ENCODE assay signal across 10 cellular contexts in genomic region chr20:43736588-43737091, GRCh38. TPM values are rescaled to one million over a fixed set of nuclear protein-coding genes. Genes with fewer than 3 reads are reported as not detected.
DNase-seq lines count a peak whose midpoint lies in the region; ATAC-seq and TF ChIP-seq lines count a peak whose summit lies in the region.
"Had no signal": no experiment of that assay in that cellular context is flagged by ENCODE, and none has a peak within 500 bp of the region (broad histone marks: within the 10 kb centered on the region; RNA-seq: fewer than 3 reads in every experiment).

No MANE protein-coding gene starts in this region.

- H3K27ac Mint-ChIP-seq in activated naive CD4-positive, alpha-beta T cell treated with anti-CD3 and anti-CD28 coated beads, Interleukin-2, amount 50 U/mL, for 72 hours = peak overlapping the region; percentile 74 to 85

- H3K36me3 ChIP-seq in BLaER1 = no peaks in the 10 kb centered on the region
- H3K36me3 ChIP-seq in osteoblast (ENCODE audit: insufficient read depth, low read length) = no peaks in the 10 kb centered on the region

- H3K4me3 ChIP-seq in BLaER1 (no peak overlapping the region), osteoblast (ENCODE audit: insufficient read depth, low read length) (no peak overlapping the region)

- H3K27me3 ChIP-seq in BLaER1 (no peaks in the 10 kb centered on the region), osteoblast (ENCODE audit: insufficient read depth, low read length) (peaks cover 3% of the 10 kb centered on the region)

- H3K4me1 ChIP-seq in BLaER1 (peaks cover 44% of the 10 kb centered on the region), osteoblast (ENCODE audit: insufficient read depth, low read length) (peaks cover under 1% of the 10 kb centered on the region)

- no peaks in the 10 kb centered on the region for H3K79me2 ChIP-seq in osteoblast (ENCODE audit: insufficient read depth, low read length)

- H3K27ac ChIP-seq in BLaER1 = no peak overlapping the region
- H3K27ac ChIP-seq in osteoblast (ENCODE audit: low read depth, low read length) = no peak overlapping the region

- H4K20me1 ChIP-seq in BLaER1 (no peaks in the 10 kb centered on the region), osteoblast (ENCODE audit: insufficient read depth, low read length) (no peaks in the 10 kb centered on the region)

- peaks cover 0 to 12% of the 10 kb centered on the region in 2 donors for H3K36me3 Mint-ChIP-seq in activated naive CD4-positive, alpha-beta T cell treated with anti-CD3 and anti-CD28 coated beads, Interleukin-2, amount 50 U/mL, for 72 hours

- peak in 1 of 2 donors; percentile 56 for DNase-seq in activated naive CD4-positive, alpha-beta T cell treated with anti-CD3 and anti-CD28 coated beads, Interleukin-2, amount 50 U/mL, for 72 hours (ENCODE audit: low spot score in 2 of 2)
- DNase-seq in D341Med (ENCODE audit: low spot score) (no peak), HPDE6-E6E7 (ENCODE audit: extremely low spot score) (no peak), osteoblast (ENCODE audit: insufficient read length, low spot score, missing footprints) (no peak), omental fat pad (ENCODE audit: low spot score) (no peak)

- no peak overlapping the region for H2AFZ ChIP-seq in osteoblast (ENCODE audit: low read length)

- H3K9me3 ChIP-seq in BLaER1 = no peaks in the 10 kb centered on the region
- H3K9me3 ChIP-seq in osteoblast (ENCODE audit: low read depth, low read length) = no peaks in the 10 kb centered on the region

- ATAC-seq in GM19351 (IDR thresholded peaks at IDR 0.05; ENCODE audit: unreplicated experiment) (peak; percentile 89), HG03469 (IDR thresholded peaks at IDR 0.05; ENCODE audit: unreplicated experiment) (peak; percentile 77), omental fat pad (ENCODE audit: low FRiP score) (no peak)
- ATAC-seq in activated naive CD4-positive, alpha-beta T cell treated with anti-CD3 and anti-CD28 coated beads, Interleukin-2, amount 50 U/mL, for 72 hours = peak; percentile 95 to 99

- H3K9me3 Mint-ChIP-seq in activated naive CD4-positive, alpha-beta T cell treated with anti-CD3 and anti-CD28 coated beads, Interleukin-2, amount 50 U/mL, for 72 hours = peaks cover 0 to 7% of the 10 kb centered on the region in 2 donors
- H3K9me3 Mint-ChIP-seq: central memory CD8-positive, alpha-beta T cell had no signal

- no peak overlapping the region for H3K9ac ChIP-seq in BLaER1

- TF ChIP-seq CTCF in osteoblast (IDR thresholded peaks at IDR 0.05; ENCODE audit: extremely low read depth, low read depth, low read length) (no peak), omental fat pad (IDR thresholded peaks at IDR 0.05) (no peak)

- H3K4me2 ChIP-seq in BLaER1 (peak overlapping the region; percentile 8; the same call in 1 of the 2 replicates), osteoblast (ENCODE audit: insufficient read depth, low read length) (no peak overlapping the region)

RNA-seq across cellular contexts. Expression of gene GTSF1L, which starts 9.8 kb away (rescaled TPM):
- total RNA-seq in activated naive CD4-positive, alpha-beta T cell treated with anti-CD3 and anti-CD28 coated beads, Interleukin-2, amount 50 U/mL, for 72 hours = under 1 TPM in 1 of 2 donors, not detected in 1; 0.39 TPM
- total RNA-seq in osteoblast = not detected in 2 replicates
- not detected for total RNA-seq in omental fat pad
- total RNA-seq: kidney epithelial cell had no signal
